ENCODE assay signal across 8 cellular contexts in the genomic region with DNA sequence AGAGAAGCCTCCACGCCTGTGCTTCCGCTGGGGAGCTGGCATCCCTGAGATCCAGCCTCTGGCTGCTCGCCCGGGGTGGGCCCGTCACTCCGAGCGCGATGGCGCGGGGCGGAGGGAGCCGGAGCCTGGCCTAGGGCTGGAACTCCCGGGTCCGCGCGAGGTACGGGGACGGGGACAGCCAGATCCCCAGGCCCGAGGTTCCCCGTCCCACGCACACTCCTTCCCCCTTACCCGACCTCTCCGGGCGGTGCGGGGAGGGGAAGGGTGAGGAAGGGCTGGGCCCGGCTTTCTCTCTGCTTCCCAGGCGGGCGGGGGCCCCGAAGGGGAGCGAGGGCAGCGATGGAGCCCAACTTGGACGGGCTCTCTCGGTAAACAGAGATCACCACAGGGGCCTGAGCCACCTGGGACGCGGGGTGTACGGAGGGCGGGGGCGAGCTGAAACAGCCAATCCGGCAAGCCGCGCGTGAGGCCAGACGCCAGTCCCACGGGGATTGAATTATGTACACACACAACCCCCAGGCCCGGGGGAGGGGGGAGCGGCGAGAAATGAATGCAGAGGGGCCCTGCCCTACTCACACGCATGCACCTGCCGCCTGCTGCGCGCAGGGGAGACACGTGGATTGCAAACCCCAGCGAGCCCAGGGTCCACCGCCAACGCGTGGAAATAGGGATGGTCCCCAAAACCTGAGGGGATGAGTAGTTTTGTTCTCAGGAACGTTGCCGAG. TPM values are rescaled to one million over a fixed set of nuclear protein-coding genes. Genes with fewer than 3 reads are reported as not detected.
DNase-seq lines count a peak whose midpoint lies in the region; ATAC-seq and TF ChIP-seq lines count a peak whose summit lies in the region.

TSS of gene SLC16A11 (minus strand) at position 549 of the 725 bp plus-strand sequence. CDS start 579 bp downstream, outside the sequence.

- H3K9me3 ChIP-seq in RWPE2 (ENCODE audit: severe bottlenecking) (no peaks in the 10 kb centered on the region), colonic mucosa (no peaks in the 10 kb centered on the region), suprapubic skin (no peaks in the 10 kb centered on the region)

- no peak for TF ChIP-seq CTCF in RWPE2 (IDR thresholded peaks at IDR 0.05; ENCODE audit: poor library complexity, severe bottlenecking)
- no peak for TF ChIP-seq CTCF in colonic mucosa (IDR thresholded peaks at IDR 0.05)
- no peak for TF ChIP-seq CTCF in suprapubic skin (IDR thresholded peaks at IDR 0.05)

- ATAC-seq in RWPE2 (ENCODE audit: low read depth) (peak; percentile 23; the same call in 2 of the 3 replicates), memory B cell (ENCODE audit: low read depth) (peak; percentile 35)

- H3K9me3 Mint-ChIP-seq in memory B cell = no peaks in the 10 kb centered on the region

- peaks cover 10% of the 10 kb centered on the region for H3K27me3 ChIP-seq in RWPE2 (ENCODE audit: insufficient read depth, poor library complexity, severe bottlenecking)
- peaks cover 7% of the 10 kb centered on the region for H3K27me3 ChIP-seq in colonic mucosa
- peaks cover 8% of the 10 kb centered on the region for H3K27me3 ChIP-seq in suprapubic skin

- TF ChIP-seq POLR2A in suprapubic skin (IDR thresholded peaks at IDR 0.05) = no peak

- H3K4me1 Mint-ChIP-seq in memory B cell = peaks cover 31% of the 10 kb centered on the region

- peaks cover 13% of the 10 kb centered on the region for H3K4me1 ChIP-seq in RWPE2 (ENCODE audit: insufficient read depth, poor library complexity, severe bottlenecking)
- H3K4me1 ChIP-seq in colonic mucosa = peaks cover 18% of the 10 kb centered on the region
- H3K4me1 ChIP-seq in suprapubic skin = peaks cover 47% of the 10 kb centered on the region

- peak within 1 kb of the TSS; percentile 87 for H3K27ac Mint-ChIP-seq in memory B cell

- 0% methylated on average over 22 of the region's 58 CpGs for WGBS in suprapubic skin

- H3K36me3 ChIP-seq in RWPE2 (ENCODE audit: low read depth) (no peaks in the 10 kb centered on the region), colonic mucosa (no peaks in the 10 kb centered on the region), suprapubic skin (no peaks in the 10 kb centered on the region)

- DNase-seq in DMS 273 (lab: John Stamatoyannopoulos, UW; ENCODE audit: unreplicated experiment) (peak; percentile 68), DMS 273 treated with DMSO at 0.1 percent for 48 hours (lab: John Stamatoyannopoulos, UW) (no peak), RWPE2 (ENCODE audit: low spot score) (no peak), colonic mucosa (peak; percentile 59), memory B cell (ENCODE audit: low spot score in 2 of 2) (peak; percentile 36 to 59), suprapubic skin (ENCODE audit: low spot score in 2 of 2) (peak in 1 of 2 donors; percentile 81), NCI-H446 (lab: John Stamatoyannopoulos, UW) (no peak), OCI-M2 (lab: John Stamatoyannopoulos, UW; ENCODE audit: unreplicated experiment) (no peak)

- H3K9ac ChIP-seq in colonic mucosa (ENCODE audit: low read depth in 2 of 2, low read length in 2 of 2) = peak within 1 kb of the TSS; percentile 33 to 61

- peaks cover 4% of the 10 kb centered on the region for H3K36me3 Mint-ChIP-seq in memory B cell

- intact Hi-C loops in colonic mucosa (cut with DNase I) = no loop called here

- H3K4me3 Mint-ChIP-seq in memory B cell = peak within 1 kb of the TSS; percentile 83

- peak within 1 kb of the TSS; percentile 19 for H3K4me3 ChIP-seq in RWPE2 (ENCODE audit: severe bottlenecking)
- peak within 1 kb of the TSS; percentile 40 for H3K4me3 ChIP-seq in colonic mucosa
- H3K4me3 ChIP-seq in suprapubic skin = peak within 1 kb of the TSS; percentile 50

- H3K27ac ChIP-seq in RWPE2 (ENCODE audit: poor library complexity, severe bottlenecking) = no peak within 1 kb of the TSS
- no peak within 1 kb of the TSS for H3K27ac ChIP-seq in colonic mucosa
- peak within 1 kb of the TSS; percentile 91 for H3K27ac ChIP-seq in suprapubic skin

- H3K27me3 Mint-ChIP-seq in memory B cell = no peaks in the 10 kb centered on the region

- TF ChIP-seq EP300 in suprapubic skin (IDR thresholded peaks at IDR 0.05) = no peak

RNA-seq across cellular contexts. Expression of gene SLC16A11, which starts in this region (rescaled TPM):
- total RNA-seq in colonic mucosa = under 1 TPM; 0.22 to 0.40 TPM
- total RNA-seq in suprapubic skin = 10 to 100 TPM in 1 of 4 donors, 1 to 10 TPM in 2, under 1 TPM in 1; 0.26 to 10.8 (median 5.5) TPM

Comparison
In these comparisons a context has a peak if more than half of its experiments do, and no peak if none do; other contexts are left out.
1. DNase-seq: peak in DMS 273 (single experiment) and memory B cell (2 of 2); none in DMS 273 treated with DMSO at 0.1 percent for 48 hours (single experiment), RWPE2 (single experiment), NCI-H446 (0 of 2) and OCI-M2 (single experiment).
2. Peak in DNase-seq, H3K4me3 ChIP-seq and H3K9ac ChIP-seq in colonic mucosa; RNA of the gene not detected or under 1 TPM.
3. Peak in every context shown above with its lines, with median percentiles within 50 percentile points of each other: H3K4me3 ChIP-seq.